8 cellular contexts compared by ENCODE assay signal in genomic region chr1:155562581-155563376, GRCh38. TPM values are rescaled to one million over a fixed set of nuclear protein-coding genes. Genes with fewer than 3 reads are reported as not detected.
DNase-seq lines count a peak whose midpoint lies in the region; ATAC-seq and FAIRE-seq lines count a peak whose summit lies in the region.

A gene with protein sequence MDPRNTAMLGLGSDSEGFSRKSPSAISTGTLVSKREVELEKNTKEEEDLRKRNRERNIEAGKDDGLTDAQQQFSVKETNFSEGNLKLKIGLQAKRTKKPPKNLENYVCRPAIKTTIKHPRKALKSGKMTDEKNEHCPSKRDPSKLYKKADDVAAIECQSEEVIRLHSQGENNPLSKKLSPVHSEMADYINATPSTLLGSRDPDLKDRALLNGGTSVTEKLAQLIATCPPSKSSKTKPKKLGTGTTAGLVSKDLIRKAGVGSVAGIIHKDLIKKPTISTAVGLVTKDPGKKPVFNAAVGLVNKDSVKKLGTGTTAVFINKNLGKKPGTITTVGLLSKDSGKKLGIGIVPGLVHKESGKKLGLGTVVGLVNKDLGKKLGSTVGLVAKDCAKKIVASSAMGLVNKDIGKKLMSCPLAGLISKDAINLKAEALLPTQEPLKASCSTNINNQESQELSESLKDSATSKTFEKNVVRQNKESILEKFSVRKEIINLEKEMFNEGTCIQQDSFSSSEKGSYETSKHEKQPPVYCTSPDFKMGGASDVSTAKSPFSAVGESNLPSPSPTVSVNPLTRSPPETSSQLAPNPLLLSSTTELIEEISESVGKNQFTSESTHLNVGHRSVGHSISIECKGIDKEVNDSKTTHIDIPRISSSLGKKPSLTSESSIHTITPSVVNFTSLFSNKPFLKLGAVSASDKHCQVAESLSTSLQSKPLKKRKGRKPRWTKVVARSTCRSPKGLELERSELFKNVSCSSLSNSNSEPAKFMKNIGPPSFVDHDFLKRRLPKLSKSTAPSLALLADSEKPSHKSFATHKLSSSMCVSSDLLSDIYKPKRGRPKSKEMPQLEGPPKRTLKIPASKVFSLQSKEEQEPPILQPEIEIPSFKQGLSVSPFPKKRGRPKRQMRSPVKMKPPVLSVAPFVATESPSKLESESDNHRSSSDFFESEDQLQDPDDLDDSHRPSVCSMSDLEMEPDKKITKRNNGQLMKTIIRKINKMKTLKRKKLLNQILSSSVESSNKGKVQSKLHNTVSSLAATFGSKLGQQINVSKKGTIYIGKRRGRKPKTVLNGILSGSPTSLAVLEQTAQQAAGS (N-terminal part only) (minus strand): TSS chr1:155562803. CDS start chr1:155521519, 41,284 bp downstream.

- H3K27me3 Mint-ChIP-seq in CD8-positive, alpha-beta memory T cell: no peaks in the 10 kb centered on the region
- no peaks in the 10 kb centered on the region for H3K27me3 Mint-ChIP-seq in memory B cell

- H3K27ac Mint-ChIP-seq in CD8-positive, alpha-beta memory T cell: peak within 1 kb of the TSS; percentile 96 to 100 (median 98)
- peak within 1 kb of the TSS; percentile 97 for H3K27ac Mint-ChIP-seq in memory B cell

- H3K27ac ChIP-seq in CD8-positive, alpha-beta memory T cell (ENCODE audit: low read depth, low read length): peak within 1 kb of the TSS; percentile 89
- H3K27ac ChIP-seq in effector memory CD4-positive, alpha-beta T cell (ENCODE audit: insufficient read depth, low read length, poor library complexity, severe bottlenecking): peak within 1 kb of the TSS; percentile 98

- DNase-seq in CD8-positive, alpha-beta memory T cell: peak; percentile 87 to 94 (median 90)
- DNase-seq in HTR-8/SVneo (ENCODE audit: insufficient read length, low spot score) (peak; percentile 79), NOMO-1 treated with DMSO at 0.1 percent for 48 hours (lab: John Stamatoyannopoulos, UW; ENCODE audit: unreplicated experiment) (peak; percentile 85), memory B cell (ENCODE audit: low spot score in 2 of 2) (peak; percentile 90 to 91)
- DNase-seq in activated CD8-positive, alpha-beta memory T cell treated with anti-CD3 and anti-CD28 coated beads for 4 hours (ENCODE audit: low read depth in 2 of 2): peak; percentile 89 to 90
- peak; percentile 84 to 88 (median 86) for DNase-seq in effector memory CD4-positive, alpha-beta T cell
- peak; percentile 92 for DNase-seq in stimulated activated CD8-positive, alpha-beta memory T cell treated with anti-CD3 and anti-CD28 coated beads, Interleukin-12 subunit alpha, Interleukin-12 subunit beta, amount 100 ng/mL, for 1 hour (ENCODE audit: low read depth)

- H3K4me1 ChIP-seq in CD8-positive, alpha-beta memory T cell (ENCODE audit: insufficient read depth, low read length): peaks cover 48% of the 10 kb centered on the region
- H3K4me1 ChIP-seq in effector memory CD4-positive, alpha-beta T cell (ENCODE audit: control insufficient read depth, insufficient read depth, low read length, poor library complexity, severe bottlenecking): peaks cover 11% of the 10 kb centered on the region

- H3K9me3 ChIP-seq in CD8-positive, alpha-beta memory T cell (ENCODE audit: low read length): no peaks in the 10 kb centered on the region
- no peaks in the 10 kb centered on the region for H3K9me3 ChIP-seq in effector memory CD4-positive, alpha-beta T cell (ENCODE audit: control insufficient read depth, low read length)

- no peak for FAIRE-seq in HTR-8/SVneo (lab: Jason Lieb, UNC)

- POLR2A ChIA-PET in CD8-positive, alpha-beta memory T cell (lab: Charles Lee): interaction anchor here (0.7 to 1.5 kb wide), 3 partner anchors 301 to 1585 kb away, joined by 3 to 6 read pairs (median 4); partner anchors contain the start of genes JTB and SCAMP3

- H3K9me3 Mint-ChIP-seq in CD8-positive, alpha-beta memory T cell: no peaks in the 10 kb centered on the region
- no peaks in the 10 kb centered on the region for H3K9me3 Mint-ChIP-seq in memory B cell

- H3K27me3 ChIP-seq in CD8-positive, alpha-beta memory T cell (ENCODE audit: insufficient read depth, low read length, poor library complexity, severe bottlenecking): no peaks in the 10 kb centered on the region
- no peaks in the 10 kb centered on the region for H3K27me3 ChIP-seq in effector memory CD4-positive, alpha-beta T cell (replicated peaks; ENCODE audit: control insufficient read depth, insufficient read depth, low read length, poor library complexity, severe bottlenecking)

- peaks cover 0 to 38% (median 2%) of the 10 kb centered on the region in 3 donors for H3K36me3 Mint-ChIP-seq in CD8-positive, alpha-beta memory T cell
- no peaks in the 10 kb centered on the region for H3K36me3 Mint-ChIP-seq in memory B cell

- H3K4me3 ChIP-seq in CD8-positive, alpha-beta memory T cell (ENCODE audit: low read length): peak within 1 kb of the TSS; percentile 88
- H3K4me3 ChIP-seq in effector memory CD4-positive, alpha-beta T cell (ENCODE audit: insufficient read depth, low read depth, low read length, poor library complexity, severe bottlenecking): peak within 1 kb of the TSS; percentile 99

- peak within 1 kb of the TSS; percentile 97 to 100 (median 99) for H3K4me3 Mint-ChIP-seq in CD8-positive, alpha-beta memory T cell
- H3K4me3 Mint-ChIP-seq in memory B cell: peak within 1 kb of the TSS; percentile 100

- ATAC-seq in GM21360 (IDR thresholded peaks at IDR 0.05; ENCODE audit: unreplicated experiment) (peak; percentile 63), memory B cell (ENCODE audit: low read depth) (peak; percentile 78)

- CTCF ChIA-PET in CD8-positive, alpha-beta memory T cell (lab: Charles Lee): interaction anchor here (0.6 to 1.1 kb wide), 3 partner anchors 11 to 312 kb away, joined by 3 to 5 read pairs (median 4); no protein-coding TSS in a partner anchor

- peaks cover 44 to 64% (median 52%) of the 10 kb centered on the region in 3 donors for H3K4me1 Mint-ChIP-seq in CD8-positive, alpha-beta memory T cell
- peaks cover 17% of the 10 kb centered on the region for H3K4me1 Mint-ChIP-seq in memory B cell

- no peaks in the 10 kb centered on the region for H3K36me3 ChIP-seq in CD8-positive, alpha-beta memory T cell (ENCODE audit: insufficient read depth, low read length)
- no peaks in the 10 kb centered on the region for H3K36me3 ChIP-seq in effector memory CD4-positive, alpha-beta T cell (ENCODE audit: control insufficient read depth, insufficient read depth, low read length)

RNA-seq across cellular contexts. Expression of the gene that starts here (rescaled TPM):
- total RNA-seq in CD8-positive, alpha-beta memory T cell: 10 to 100 TPM; 29.7 to 30.5 TPM
- 25.7 TPM for polyA plus RNA-seq in CD8-positive, alpha-beta memory T cell

Comparison
In these comparisons a context has a peak if more than half of its experiments do, and no peak if none do; other contexts are left out.
1. Peak in every context shown above with its lines: DNase-seq, ATAC-seq, H3K4me3 ChIP-seq and H3K27ac ChIP-seq.